15 cellular contexts compared by ENCODE assay signal in genomic region chr3:194756460-194757355, GRCh38.
A peak's percentile ranks its signal among the peaks of the same experiment; 100 is the strongest.
DNase-seq lines count a peak whose midpoint lies in the region; ATAC-seq and TF ChIP-seq lines count a peak whose summit lies in the region.
"Had no signal": no experiment of that assay in that cellular context is flagged by ENCODE, and none has a peak within 500 bp of the region (broad histone marks: within the 10 kb centered on the region; RNA-seq: fewer than 3 reads in every experiment).

No MANE protein-coding gene starts in this region.

- H4K20me1 ChIP-seq in GM23338 (replicated peaks; ENCODE audit: insufficient read depth) (no peaks in the 10 kb centered on the region), MM.1S (ENCODE audit: insufficient read depth, low read length) (no peaks in the 10 kb centered on the region)

- H2AFZ ChIP-seq in GM23338, result no peak overlapping the region
- no peak overlapping the region for H2AFZ ChIP-seq in MM.1S (ENCODE audit: low read length)

- H3K27me3 ChIP-seq in suprapubic skin, result no peaks in the 10 kb centered on the region
- no peaks in the 10 kb centered on the region for H3K27me3 ChIP-seq in GM23338 (ENCODE audit: insufficient read depth)
- no peaks in the 10 kb centered on the region; the same call in 1 of the 2 replicates for H3K27me3 ChIP-seq in MM.1S (replicated peaks; ENCODE audit: insufficient read depth, low read length)
- H3K27me3 ChIP-seq: Peyer's patch had no signal

- H3K9ac ChIP-seq in MM.1S (ENCODE audit: low read length), result no peak overlapping the region

- TF ChIP-seq EP300 in suprapubic skin (IDR thresholded peaks at IDR 0.05), result no peak

- H3K4me1 ChIP-seq in suprapubic skin (peaks cover 27% of the 10 kb centered on the region), GM23338 (ENCODE audit: insufficient read depth) (no peaks in the 10 kb centered on the region), MM.1S (ENCODE audit: low read length) (no peaks in the 10 kb centered on the region)
- H3K4me1 ChIP-seq: A549, Peyer's patch had no signal

- TF ChIP-seq CTCF in suprapubic skin (IDR thresholded peaks at IDR 0.05), result no peak
- TF ChIP-seq CTCF in GM23338 (conservative IDR thresholded peaks at IDR 0.05; ENCODE audit: low read depth in 2 of 2), result no peak
- no peak for TF ChIP-seq CTCF in MM.1S (IDR thresholded peaks at IDR 0.05; ENCODE audit: low read length)

- peak; percentile 14 to 58 (median 16) for DNase-seq in NCI-H1417 (lab: John Stamatoyannopoulos, UW)
- no peak for DNase-seq in NCI-H1417 treated with DMSO at 0.1 percent for 48 hours (lab: John Stamatoyannopoulos, UW)
- peak; percentile 92 to 96 for DNase-seq in hippocampal formation (lab: John Stamatoyannopoulos, UW)
- no peak for DNase-seq in suprapubic skin (ENCODE audit: low spot score in 2 of 2)
- DNase-seq in erythroblast (lab: John Stamatoyannopoulos, UW), result no peak
- DNase-seq in GM23338 (ENCODE audit: low spot score), result no peak
- DNase-seq in MM.1S, result no peak
- DNase-seq: EL; immature natural killer cell; MV-4-11; stimulated activated CD4-positive, alpha-beta T cell treated with anti-CD3 and anti-CD28 coated beads, Interleukin-15, amount 100 ng/mL, for 24 hours had no signal

- H3K4me1 Mint-ChIP-seq in GM23338, result peaks cover 11% of the 10 kb centered on the region
- H3K4me1 Mint-ChIP-seq: immature natural killer cell; naive thymus-derived CD8-positive, alpha-beta T cell had no signal

- H3K4me2 ChIP-seq in GM23338 (no peak overlapping the region), MM.1S (ENCODE audit: low read depth, low read length) (no peak overlapping the region)
- H3K4me2 ChIP-seq: A549 had no signal

- H3K9me2 ChIP-seq in GM23338 (ENCODE audit: insufficient read depth) (no peaks in the 10 kb centered on the region), MM.1S (replicated peaks; ENCODE audit: insufficient read depth, low read length) (no peaks in the 10 kb centered on the region)

- WGBS in suprapubic skin, result 65% methylated on average over 7 of the region's 15 CpGs

- TF ChIP-seq POLR2A in suprapubic skin (IDR thresholded peaks at IDR 0.05), result no peak
- TF ChIP-seq POLR2A in erythroblast (IDR thresholded peaks at IDR 0.05; ENCODE audit: low read length), result no peak

- H3K27ac ChIP-seq in suprapubic skin (peak overlapping the region; percentile 66), GM23338 (ENCODE audit: low read depth) (no peak overlapping the region), MM.1S (ENCODE audit: low read length) (no peak overlapping the region)
- H3K27ac ChIP-seq: A549, Peyer's patch had no signal

- no peak overlapping the region for H3K4me3 Mint-ChIP-seq in GM23338
- H3K4me3 Mint-ChIP-seq: immature natural killer cell; naive thymus-derived CD8-positive, alpha-beta T cell had no signal

- no peaks in the 10 kb centered on the region for H3K9me3 Mint-ChIP-seq in GM23338
- H3K9me3 Mint-ChIP-seq: immature natural killer cell; naive thymus-derived CD8-positive, alpha-beta T cell had no signal

- H3K27me3 Mint-ChIP-seq in GM23338 (ENCODE audit: insufficient read depth, low read depth, poor library complexity), result peaks cover 2% of the 10 kb centered on the region

- no peak overlapping the region for H3K4me3 ChIP-seq in suprapubic skin
- no peak overlapping the region for H3K4me3 ChIP-seq in GM23338
- H3K4me3 ChIP-seq in MM.1S (ENCODE audit: low read length), result no peak overlapping the region
- H3K4me3 ChIP-seq: A549, Peyer's patch had no signal

- H3K36me3 ChIP-seq in suprapubic skin (no peaks in the 10 kb centered on the region), GM23338 (ENCODE audit: insufficient read depth) (no peaks in the 10 kb centered on the region), MM.1S (replicated peaks; ENCODE audit: insufficient read depth, low read length) (no peaks in the 10 kb centered on the region)
- H3K36me3 ChIP-seq: Peyer's patch had no signal

- no peaks in the 10 kb centered on the region for H3K79me2 ChIP-seq in GM23338 (replicated peaks; ENCODE audit: insufficient read depth)
- no peaks in the 10 kb centered on the region for H3K79me2 ChIP-seq in MM.1S (ENCODE audit: low read length)

- H3K36me3 Mint-ChIP-seq in GM23338 (ENCODE audit: low read depth), result no peaks in the 10 kb centered on the region
- H3K36me3 Mint-ChIP-seq: immature natural killer cell; naive thymus-derived CD8-positive, alpha-beta T cell had no signal

- H3K9me3 ChIP-seq in suprapubic skin (no peaks in the 10 kb centered on the region), MM.1S (replicated peaks; ENCODE audit: insufficient read depth, low read length) (no peaks in the 10 kb centered on the region)
- H3K9me3 ChIP-seq: A549, Peyer's patch had no signal

- ATAC-seq in SK-N-SH treated with all-trans-retinoic acid at 6 μM for 48 hours, result peak; percentile 33; the same call in 1 of the 3 replicates
- ATAC-seq in GM23338, result no peak
- ATAC-seq: A549; naive thymus-derived CD8-positive, alpha-beta T cell had no signal

- H3F3A ChIP-seq in GM23338 (replicated peaks; ENCODE audit: low read depth), result no peaks in the 10 kb centered on the region
- H3F3A ChIP-seq in MM.1S (ENCODE audit: insufficient read depth, low read length), result no peaks in the 10 kb centered on the region

- H3K27ac Mint-ChIP-seq in GM23338, result no peak overlapping the region
- H3K27ac Mint-ChIP-seq: immature natural killer cell; naive thymus-derived CD8-positive, alpha-beta T cell had no signal

TF ChIP-seq in SK-N-SH treated with all-trans-retinoic acid at 6 μM for 48 hours, 23 proteins besides CTCF, POLR2A, EP300 and RAD21 (continues in another document):
- TF ChIP-seq, protein P1, sequence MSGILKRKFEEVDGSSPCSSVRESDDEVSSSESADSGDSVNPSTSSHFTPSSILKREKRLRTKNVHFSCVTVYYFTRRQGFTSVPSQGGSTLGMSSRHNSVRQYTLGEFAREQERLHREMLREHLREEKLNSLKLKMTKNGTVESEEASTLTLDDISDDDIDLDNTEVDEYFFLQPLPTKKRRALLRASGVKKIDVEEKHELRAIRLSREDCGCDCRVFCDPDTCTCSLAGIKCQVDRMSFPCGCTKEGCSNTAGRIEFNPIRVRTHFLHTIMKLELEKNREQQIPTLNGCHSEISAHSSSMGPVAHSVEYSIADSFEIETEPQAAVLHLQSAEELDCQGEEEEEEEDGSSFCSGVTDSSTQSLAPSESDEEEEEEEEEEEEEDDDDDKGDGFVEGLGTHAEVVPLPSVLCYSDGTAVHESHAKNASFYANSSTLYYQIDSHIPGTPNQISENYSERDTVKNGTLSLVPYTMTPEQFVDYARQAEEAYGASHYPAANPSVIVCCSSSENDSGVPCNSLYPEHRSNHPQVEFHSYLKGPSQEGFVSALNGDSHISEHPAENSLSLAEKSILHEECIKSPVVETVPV (CRISPR knock-in tag; IDR thresholded peaks at IDR 0.05), result no peak
- TF ChIP-seq ARNTL (CRISPR knock-in tag; IDR thresholded peaks at IDR 0.05; ENCODE audit: borderline replicate concordance, low read depth), result no peak
- TF ChIP-seq TCF4 (CRISPR knock-in tag; IDR thresholded peaks at IDR 0.05; ENCODE audit: borderline replicate concordance), result no peak
- no peak for TF ChIP-seq GLIS3 (CRISPR knock-in tag; IDR thresholded peaks at IDR 0.05)
- TF ChIP-seq ZNF70 (CRISPR knock-in tag; IDR thresholded peaks at IDR 0.05), result no peak
- no peak for TF ChIP-seq ZFP3 (CRISPR knock-in tag; IDR thresholded peaks at IDR 0.05)
- TF ChIP-seq SNAI2 (CRISPR knock-in tag; IDR thresholded peaks at IDR 0.05), result no peak
- no peak for TF ChIP-seq BACH2 (CRISPR knock-in tag; IDR thresholded peaks at IDR 0.05; ENCODE audit: borderline replicate concordance)
- TF ChIP-seq OSR1 (CRISPR knock-in tag; IDR thresholded peaks at IDR 0.05), result no peak

TF ChIP-seq in GM23338, 12 proteins besides CTCF, POLR2A, EP300 and RAD21 (continues in another document):
- TF ChIP-seq POLR2AphosphoS5 (IDR thresholded peaks at IDR 0.05; ENCODE audit: low read depth) (no peak), JUNB (IDR thresholded peaks at IDR 0.05; ENCODE audit: unreplicated experiment) (no peak), EZH2 (IDR thresholded peaks at IDR 0.05; ENCODE audit: low read depth, unreplicated experiment) (no peak), EZH2phosphoT487 (IDR thresholded peaks at IDR 0.05; ENCODE audit: unreplicated experiment) (no peak), REST (IDR thresholded peaks at IDR 0.05; ENCODE audit: unreplicated experiment) (no peak)

Comparison
In these comparisons a context has a peak if more than half of its experiments do, and no peak if none do; other contexts are left out.
1. DNase-seq: peak in NCI-H1417 (3 of 3) and hippocampal formation (2 of 2); none in NCI-H1417 treated with DMSO at 0.1 percent for 48 hours (single experiment), suprapubic skin (0 of 2), erythroblast (0 of 2), GM23338 (single experiment) and MM.1S (single experiment).